ENCODE assay signal across 20 cellular contexts in genomic region chr11:82771781-82772180, GRCh38. TPM values are rescaled to one million over a fixed set of nuclear protein-coding genes. Genes with fewer than 3 reads are reported as not detected.
A peak's percentile ranks its signal among the peaks of the same experiment; 100 is the strongest.
DNase-seq lines count a peak whose midpoint lies in the region; ATAC-seq and TF ChIP-seq lines count a peak whose summit lies in the region.
"Had no signal": no experiment of that assay in that cellular context is flagged by ENCODE, and none has a peak within 500 bp of the region (broad histone marks: within the 10 kb centered on the region; RNA-seq: fewer than 3 reads in every experiment).

No MANE protein-coding gene starts in this region.

- H3K9ac ChIP-seq in PC-3 (ENCODE audit: low read length) (no peak overlapping the region), mammary epithelial cell (ENCODE audit: insufficient read depth, low read length) (no peak overlapping the region)

- H2AFZ ChIP-seq in PC-3 (ENCODE audit: low read length) (no peak overlapping the region), mammary epithelial cell (ENCODE audit: low read depth, low read length) (no peak overlapping the region), PC-9 (no peak overlapping the region)

- no peak overlapping the region for H3K4me3 ChIP-seq in PC-3 (ENCODE audit: low read length)
- no peak overlapping the region for H3K4me3 ChIP-seq in mammary epithelial cell (replicated peaks in 1 of 3; ENCODE audit: insufficient read depth in 1 of 3, low read depth in 2 of 3, low read length in 3 of 3)
- no peak overlapping the region for H3K4me3 ChIP-seq in PC-9

- no peak overlapping the region for H3K4me2 ChIP-seq in PC-3 (ENCODE audit: low read length)
- H3K4me2 ChIP-seq in mammary epithelial cell (ENCODE audit: insufficient read depth, low read depth, low read length): peak overlapping the region; percentile 24
- no peak overlapping the region for H3K4me2 ChIP-seq in PC-9

- H3F3A ChIP-seq in PC-3 (ENCODE audit: low read length, unreplicated experiment): no peaks in the 10 kb centered on the region
- no peaks in the 10 kb centered on the region for H3F3A ChIP-seq in PC-9 (ENCODE audit: insufficient read depth, low read depth)

- H3K27ac ChIP-seq in PC-3 (ENCODE audit: low read length) (no peak overlapping the region), mammary epithelial cell (ENCODE audit: insufficient read depth, low read depth, low read length) (peak overlapping the region; percentile 46), foreskin keratinocyte (no peak overlapping the region), PC-9 (no peak overlapping the region)
- H3K27ac ChIP-seq: C4-2B had no signal

- ATAC-seq in PC-3: peak; percentile 32
- ATAC-seq in foreskin keratinocyte: peak; percentile 92
- ATAC-seq in GM18517 (IDR thresholded peaks at IDR 0.05; ENCODE audit: unreplicated experiment): no peak
- ATAC-seq: HCT116 had no signal

- BruUV-seq in PC-3 (replicated peaks; lab: Mats Ljungman, UMichigan) (no TSS peak), mammary epithelial cell (replicated peaks; lab: Mats Ljungman, UMichigan) (no TSS peak), PC-9 (replicated peaks; lab: Mats Ljungman, UMichigan) (no TSS peak)

- no peak for TF ChIP-seq CTCF in PC-3 (conservative IDR thresholded peaks at IDR 0.05; ENCODE audit: low read depth, low read length)
- TF ChIP-seq CTCF in mammary epithelial cell (conservative IDR thresholded peaks at IDR 0.05 in 1 of 2, IDR thresholded peaks at IDR 0.05 in 1 of 2; ENCODE audit: extremely low read depth in 1 of 2, insufficient read depth in 1 of 2, low read depth in 1 of 2, low read length in 2 of 2): no peak
- TF ChIP-seq CTCF in foreskin keratinocyte (conservative IDR thresholded peaks at IDR 0.05): no peak
- no peak for TF ChIP-seq CTCF in GM20000 (IDR thresholded peaks at IDR 0.05; ENCODE audit: extremely low read depth, missing control alignments)
- TF ChIP-seq CTCF in PC-9 (conservative IDR thresholded peaks at IDR 0.05): no peak

- H3K9me3 ChIP-seq in PC-3 (ENCODE audit: low read length) (no peaks in the 10 kb centered on the region), mammary epithelial cell (replicated peaks; ENCODE audit: insufficient read depth, low read length) (no peaks in the 10 kb centered on the region), PC-9 (ENCODE audit: insufficient read depth, low read depth) (no peaks in the 10 kb centered on the region)
- H3K9me3 ChIP-seq: Caco-2 had no signal

- DNase-seq in PC-3 (peak; percentile 63), mammary epithelial cell (peak; percentile 80), foreskin keratinocyte (peak; percentile 92 to 96), ureter (ENCODE audit: low spot score) (peak; percentile 51), GM20000 (ENCODE audit: low spot score) (no peak), PC-9 (no peak)
- DNase-seq: ACHN; Caco-2; CD4-positive, alpha-beta T cell; DMS153; DMS79; GDM1; GOT3; H7; HFFc6 had no signal

- H3K9me2 ChIP-seq in PC-3 (replicated peaks; ENCODE audit: low read length) (no peaks in the 10 kb centered on the region), PC-9 (ENCODE audit: insufficient read depth) (no peaks in the 10 kb centered on the region)

- dilution Hi-C loops in mammary epithelial cell (cut with HindIII; ENCODE audit: low sequenced_read_pairs): no loop called here

- WGBS in mammary epithelial cell (ENCODE audit: low coverage, missing lambda C conversion rate): 13% methylated on average over 4 of the region's 4 CpGs

- no peaks in the 10 kb centered on the region for H3K27me3 ChIP-seq in PC-3 (ENCODE audit: low read length)
- no peaks in the 10 kb centered on the region for H3K27me3 ChIP-seq in mammary epithelial cell (ENCODE audit: insufficient read depth, low read length)
- no peaks in the 10 kb centered on the region for H3K27me3 ChIP-seq in foreskin keratinocyte
- no peaks in the 10 kb centered on the region for H3K27me3 ChIP-seq in PC-9 (ENCODE audit: insufficient read depth, low read depth)

- POLR2A ChIA-PET in PC-3 (lab: Charles Lee; ENCODE audit: unreplicated experiment) (no interaction called here), PC-9 (lab: Charles Lee; ENCODE audit: unreplicated experiment) (no interaction called here)

- intact Hi-C loops in PC-3 (cut with micrococcal nuclease) (no loop called here), mammary epithelial cell (cut with micrococcal nuclease) (loop anchor here (2.0 to 5.0 kb wide), 2 partner anchors 25 to 39 kb away; partner anchors contain the start of gene FAM181B), PC-9 (cut with micrococcal nuclease; ENCODE audit: unreplicated experiment) (no loop called here)

- H3K4me1 ChIP-seq in PC-3 (ENCODE audit: insufficient read depth, low read length) (peaks cover 13% of the 10 kb centered on the region; the same call in 1 of the 2 replicates), mammary epithelial cell (ENCODE audit: insufficient read depth, low read length) (peaks cover 15% of the 10 kb centered on the region), foreskin keratinocyte (no peaks in the 10 kb centered on the region), PC-9 (replicated peaks; ENCODE audit: insufficient read depth) (no peaks in the 10 kb centered on the region)
- H3K4me1 ChIP-seq: Caco-2 had no signal

- H3K79me2 ChIP-seq in PC-3 (ENCODE audit: low read length): no peaks in the 10 kb centered on the region
- no peaks in the 10 kb centered on the region for H3K79me2 ChIP-seq in mammary epithelial cell (ENCODE audit: insufficient read depth, low read length)
- H3K79me2 ChIP-seq in PC-9 (ENCODE audit: low read depth): no peaks in the 10 kb centered on the region

- in situ Hi-C loops in mammary epithelial cell (cut with MboI; ENCODE audit: low sequenced_read_pairs in 2 of 2): no loop called here

- H4K20me1 ChIP-seq in PC-3 (ENCODE audit: low read length) (no peaks in the 10 kb centered on the region), mammary epithelial cell (ENCODE audit: insufficient read depth, low read length) (no peaks in the 10 kb centered on the region), PC-9 (ENCODE audit: insufficient read depth) (no peaks in the 10 kb centered on the region)

- CTCF ChIA-PET in PC-3 (lab: Charles Lee) (no interaction called here), mammary epithelial cell (lab: Charles Lee; ENCODE audit: low non-redundant PET) (interaction anchor here (0.6 kb wide), 1 partner anchor 93 kb away, joined by 3 read pairs; no protein-coding TSS in a partner anchor), PC-9 (lab: Charles Lee) (no interaction called here)

- H3K36me3 ChIP-seq in PC-3 (ENCODE audit: low read depth, low read length) (no peaks in the 10 kb centered on the region), mammary epithelial cell (ENCODE audit: insufficient read depth, low read length) (no peaks in the 10 kb centered on the region), PC-9 (ENCODE audit: low read depth) (no peaks in the 10 kb centered on the region)

RNA-seq across cellular contexts. Expression of gene FAM181B, which starts 38.1 kb away (rescaled TPM):
- total RNA-seq in PC-3 (2014; rRNA removed) (0.23 TPM in 1 of 2 replicates, not detected in the other), mammary epithelial cell (1 to 10 TPM in 1 of 2 donors, under 1 TPM in 1; 0.21 to 1.0 TPM), foreskin keratinocyte (0.07 and 0.21 TPM in 2 replicates), ureter (10.4 TPM), PC-9 (2021) (not detected in 2 replicates)
- polyA plus RNA-seq in mammary epithelial cell (0.05 TPM), foreskin keratinocyte (0.08 and 0.18 TPM in 2 replicates)
- polyA minus RNA-seq in mammary epithelial cell: not detected
- total RNA-seq: Caco-2, HFFc6, HT-29 had no signal
- polyA plus RNA-seq: BJ had no signal

Comparison
In these comparisons a context has a peak if more than half of its experiments do, and no peak if none do; other contexts are left out.
1. DNase-seq: peak in PC-3 (single experiment), mammary epithelial cell (single experiment), foreskin keratinocyte (2 of 2) and ureter (single experiment); none in GM20000 (single experiment) and PC-9 (0 of 2).